ENCODE assay signal across 1 cellular context in genomic region chr10:110850099-110850498, GRCh38.
TF ChIP-seq lines count a peak whose summit lies in the region.

No MANE protein-coding gene starts in this region.

TF ChIP-seq in GM12878, 131 proteins besides CTCF, POLR2A, EP300 and RAD21 (continued from another document):
- peak; percentile 65 to 68; a peak in 3 of 4 replicates for TF ChIP-seq IKZF2 (IDR thresholded peaks at IDR 0.05)
- TF ChIP-seq SREBF1 (IDR thresholded peaks at IDR 0.05; ENCODE audit: low read length), result no peak
- no peak for TF ChIP-seq KLF5 (IDR thresholded peaks at IDR 0.05; ENCODE audit: partially characterized antibody)
- TF ChIP-seq ZNF592 (IDR thresholded peaks at IDR 0.05), result no peak
- 0 out of 2 replicates have a peak, but pooled peaks have one; percentile 25 for TF ChIP-seq RUNX3 (IDR thresholded peaks at IDR 0.05; ENCODE audit: low read length)
- no peak for TF ChIP-seq SMAD1 (IDR thresholded peaks at IDR 0.05; ENCODE audit: low read depth, partially characterized antibody)
- TF ChIP-seq IRF3 (IDR thresholded peaks at IDR 0.05), result no peak
- TF ChIP-seq NBN (IDR thresholded peaks at IDR 0.05), result peak; percentile 28; the same call in 1 of the 2 replicates
- peak; percentile 20 for TF ChIP-seq CUX1 (IDR thresholded peaks at IDR 0.05; ENCODE audit: insufficient replicate concordance, low read depth, low read length)
- TF ChIP-seq NR2C2 (IDR thresholded peaks at IDR 0.05; ENCODE audit: borderline replicate concordance, control insufficient read depth, insufficient read length, low read depth), result no peak
- peak; percentile 38; the same call in 1 of the 2 replicates for TF ChIP-seq DPF2 (IDR thresholded peaks at IDR 0.05)
- no peak for TF ChIP-seq CHD1 (IDR thresholded peaks at IDR 0.05; ENCODE audit: low read depth, low read length)
- TF ChIP-seq CREB1 (IDR thresholded peaks at IDR 0.05; ENCODE audit: low read depth), result no peak
- peak; percentile 62 for TF ChIP-seq IKZF1 (conservative IDR thresholded peaks at IDR 0.05)
- no peak for TF ChIP-seq POLR2AphosphoS5 (IDR thresholded peaks at IDR 0.05; ENCODE audit: low read length)
- no peak for TF ChIP-seq STAT3 (IDR thresholded peaks at IDR 0.05; ENCODE audit: low read depth, low read length)
- TF ChIP-seq ATF7 (IDR thresholded peaks at IDR 0.05; ENCODE audit: low read depth), result peak; percentile 53
- TF ChIP-seq MEF2B (IDR thresholded peaks at IDR 0.05; ENCODE audit: partially characterized antibody, poor library complexity, severe bottlenecking), result peak; percentile 78
- TF ChIP-seq WRNIP1 (IDR thresholded peaks at IDR 0.05; ENCODE audit: borderline replicate concordance, low read depth, low read length), result no peak
- TF ChIP-seq MLLT1 (IDR thresholded peaks at IDR 0.05), result peak; percentile 43; the same call in 1 of the 2 replicates
- no peak for TF ChIP-seq ZBTB33 (IDR thresholded peaks at IDR 0.05)
- no peak for TF ChIP-seq JUNB (IDR thresholded peaks at IDR 0.05)
- no peak for TF ChIP-seq BCL11A (IDR thresholded peaks at IDR 0.05; ENCODE audit: low read depth, low read length)
- no peak for TF ChIP-seq ETV6 (conservative IDR thresholded peaks at IDR 0.05 in 1 of 2, IDR thresholded peaks at IDR 0.05 in 1 of 2; ENCODE audit: borderline replicate concordance in 1 of 2, low read depth in 1 of 2)
- 0 out of 2 replicates have a peak, but pooled peaks have one; percentile 32 for TF ChIP-seq NR2F1 (conservative IDR thresholded peaks at IDR 0.05)
